19 cellular contexts compared by ENCODE assay signal in genomic region chr1:162010175-162010506, GRCh38. TPM values are rescaled to one million over a fixed set of nuclear protein-coding genes. Genes with fewer than 3 reads are reported as not detected.
"Had no signal": no experiment of that assay in that cellular context is flagged by ENCODE, and none has a peak within 500 bp of the region (broad histone marks: within the 10 kb centered on the region; RNA-seq: fewer than 3 reads in every experiment).

No MANE protein-coding gene starts in this region.

- H3K36me3 ChIP-seq: breast epithelium, colonic mucosa, esophagus muscularis mucosa, spleen had no signal

- H3K4me3 ChIP-seq: breast epithelium, colonic mucosa, esophagus muscularis mucosa, heart left ventricle, spleen had no signal

- H3K9me3 ChIP-seq: colonic mucosa, esophagus muscularis mucosa had no signal

- H3K27ac Mint-ChIP-seq: activated CD4-positive, alpha-beta memory T cell treated with anti-CD3 and anti-CD28 coated beads for 36 hours; activated naive CD8-positive, alpha-beta T cell treated with anti-CD3 and anti-CD28 coated beads for 36 hours had no signal

- H3K27me3 Mint-ChIP-seq: activated CD4-positive, alpha-beta memory T cell treated with anti-CD3 and anti-CD28 coated beads for 36 hours; activated naive CD8-positive, alpha-beta T cell treated with anti-CD3 and anti-CD28 coated beads for 36 hours had no signal

- H3K4me1 Mint-ChIP-seq: activated naive CD8-positive, alpha-beta T cell treated with anti-CD3 and anti-CD28 coated beads for 36 hours had no signal

- H3K4me1 ChIP-seq: breast epithelium, colonic mucosa, spleen had no signal

- H3K36me3 Mint-ChIP-seq: activated CD4-positive, alpha-beta memory T cell treated with anti-CD3 and anti-CD28 coated beads for 36 hours; activated naive CD8-positive, alpha-beta T cell treated with anti-CD3 and anti-CD28 coated beads for 36 hours had no signal

- DNase-seq: activated CD4-positive, alpha-beta memory T cell treated with anti-CD3 and anti-CD28 coated beads for 36 hours; activated CD4-positive, alpha-beta T cell treated with anti-CD3 and anti-CD28 coated beads for 48 hours; activated CD4-positive, CD25-positive, alpha-beta regulatory T cell; activated naive CD4-positive, alpha-beta T cell treated with Interleukin-2 at 50 U/mL for 16 hours; activated naive CD8-positive, alpha-beta T cell treated with anti-CD3 and anti-CD28 coated beads for 36 hours; activated T-cell treated with anti-CD3 and anti-CD28 coated beads, Interleukin-2, amount 50 U/mL, for 48 hours; colonic mucosa; left cardiac atrium; mesenchymal stem cell; occipital lobe; retina; spleen; stimulated activated CD4-positive, alpha-beta T cell treated with anti-CD3 and anti-CD28 coated beads, Interleukin-4, amount 100 ng/mL, for 1 hour; stimulated activated naive CD4-positive, alpha-beta T cell treated with Interleukin-2 at 50 U/mL for 16 hours; T-helper 9 cell had no signal

- H3K4me3 Mint-ChIP-seq: activated CD4-positive, alpha-beta memory T cell treated with anti-CD3 and anti-CD28 coated beads for 36 hours; activated naive CD8-positive, alpha-beta T cell treated with anti-CD3 and anti-CD28 coated beads for 36 hours had no signal

- H3K27me3 ChIP-seq: breast epithelium, colonic mucosa, esophagus muscularis mucosa, heart left ventricle had no signal

- H3K27ac ChIP-seq: breast epithelium, colonic mucosa, esophagus muscularis mucosa, spleen had no signal

RNA-seq across cellular contexts. Expression of gene OLFML2B, which starts 13.5 kb away (rescaled TPM):
- total RNA-seq: activated CD4-positive, alpha-beta memory T cell treated with anti-CD3 and anti-CD28 coated beads for 36 hours; T-helper 1 cell treated with Interleukin-12 subunit alpha and Interleukin-12 subunit beta and Interleukin-4 antibody, amounts not matched to agents 30 ng/mL and 1 ng/mL, for 36 hours had no signal

RNA-seq across cellular contexts. Expression of gene NOS1AP, which starts 59.4 kb away (rescaled TPM):
- total RNA-seq: T-helper 1 cell treated with Interleukin-12 subunit alpha and Interleukin-12 subunit beta and Interleukin-4 antibody, amounts not matched to agents 30 ng/mL and 1 ng/mL, for 36 hours had no signal
